ENCODE assay signal across 8 cellular contexts in the genomic region with DNA sequence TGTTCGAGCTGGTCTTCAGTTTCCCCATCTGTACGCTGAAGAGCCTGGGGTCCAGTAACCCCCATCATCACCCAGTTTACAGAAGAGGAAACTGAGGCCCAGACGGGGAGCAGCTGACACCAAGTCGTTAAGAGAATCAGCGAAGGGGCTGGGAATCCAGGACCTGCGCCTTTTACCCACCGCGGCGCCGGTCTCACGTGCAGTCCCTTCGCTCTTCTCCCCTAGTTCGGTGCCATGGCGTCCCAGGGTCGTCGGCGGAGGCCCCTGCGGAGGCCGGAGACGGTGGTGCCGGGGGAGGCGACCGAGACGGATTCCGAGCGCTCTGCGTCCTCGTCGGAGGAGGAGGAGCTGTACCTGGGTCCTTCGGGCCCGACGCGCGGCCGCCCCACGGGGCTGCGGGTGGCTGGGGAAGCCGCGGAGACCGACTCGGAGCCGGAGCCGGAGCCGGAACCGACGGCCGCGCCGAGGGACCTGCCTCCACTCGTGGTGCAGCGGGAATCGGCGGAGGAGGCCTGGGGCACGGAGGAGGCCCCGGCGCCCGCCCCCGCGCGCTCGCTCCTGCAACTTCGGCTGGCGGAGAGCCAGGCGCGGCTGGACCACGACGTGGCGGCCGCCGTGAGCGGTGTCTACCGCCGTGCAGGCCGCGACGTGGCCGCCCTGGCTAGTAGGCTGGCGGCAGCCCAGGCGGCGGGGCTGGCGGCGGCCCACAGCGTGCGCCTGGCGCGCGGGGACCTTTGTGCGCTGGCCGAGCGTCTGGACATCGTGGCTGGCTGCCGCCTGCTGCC. TPM values are rescaled to one million over a fixed set of nuclear protein-coding genes. Genes with fewer than 3 reads are reported as not detected.
DNase-seq lines count a peak whose midpoint lies in the region; ATAC-seq and TF ChIP-seq lines count a peak whose summit lies in the region.

No MANE protein-coding gene starts in this region.

- H3K27me3 ChIP-seq in AG04450 (ENCODE audit: control insufficient read depth, insufficient read depth, low read length) (no peaks in the 10 kb centered on the region), uterus (no peaks in the 10 kb centered on the region)

- H3K9me3 Mint-ChIP-seq in activated CD4-positive, alpha-beta T cell treated with anti-CD3 and anti-CD28 coated beads, Interleukin-2, amount 10 ng/mL, durations not matched to agents 24 days and 14 days: no peaks in the 10 kb centered on the region
- H3K9me3 Mint-ChIP-seq in endothelial cell (ENCODE audit: unreplicated experiment) (no peaks in the 10 kb centered on the region), naive B cell (no peaks in the 10 kb centered on the region)

- no peak for ATAC-seq in naive B cell (ENCODE audit: low read depth in 2 of 2)
- no peak for ATAC-seq in GM18517 (IDR thresholded peaks at IDR 0.05; ENCODE audit: unreplicated experiment)

- H3K4me1 ChIP-seq in HEK293 (ENCODE audit: control insufficient read depth, insufficient read depth, low read length): peaks cover 8% of the 10 kb centered on the region
- peaks cover 8 to 21% of the 10 kb centered on the region in 2 donors for H3K4me1 ChIP-seq in uterus

- H3K27me3 Mint-ChIP-seq in activated CD4-positive, alpha-beta T cell treated with anti-CD3 and anti-CD28 coated beads, Interleukin-2, amount 10 ng/mL, durations not matched to agents 24 days and 14 days: no peaks in the 10 kb centered on the region
- H3K27me3 Mint-ChIP-seq in endothelial cell (ENCODE audit: unreplicated experiment) (peaks cover 9% of the 10 kb centered on the region), naive B cell (no peaks in the 10 kb centered on the region)

- no peak for DNase-seq in AG04450 (ENCODE audit: low read depth, low spot score)
- peak; percentile 87 for DNase-seq in activated CD4-positive, alpha-beta T cell treated with anti-CD3 and anti-CD28 coated beads, Interleukin-2, amount 10 ng/mL, durations not matched to agents 24 days and 14 days
- DNase-seq in endothelial cell (ENCODE audit: low spot score): no peak
- DNase-seq in naive B cell: no peak
- peak in 1 of 2 donors; percentile 38 for DNase-seq in uterus
- no peak for DNase-seq in superior temporal gyrus (ENCODE audit: extremely low spot score)

- POLR2A ChIA-PET in AG04450 (lab: Yijun Ruan, JAX): interaction anchor here (0.9 to 2.0 kb wide), 5 partner anchors 14 to 147 kb away, joined by 3 to 10 read pairs (median 4); no protein-coding TSS in a partner anchor
- POLR2A ChIA-PET in HEK293 (lab: Yijun Ruan, JAX): interaction anchor here (0.7 to 4.2 kb wide), 16 partner anchors 11 to 333 kb away, joined by 3 to 54 read pairs (median 5); partner anchors contain the start of genes CLASRP, CLPTM1, ERCC2 and GEMIN7

- TF ChIP-seq CTCF in AG04450 (IDR thresholded peaks at IDR 0.05; ENCODE audit: low read depth, low read length) (no peak), HEK293 (tag by site-specific recombination; IDR thresholded peaks at IDR 0.05) (no peak), endothelial cell (IDR thresholded peaks at IDR 0.05; ENCODE audit: unreplicated experiment) (no peak), uterus (IDR thresholded peaks at IDR 0.05) (no peak)

- intact Hi-C loops in activated CD4-positive, alpha-beta T cell treated with anti-CD3 and anti-CD28 coated beads, Interleukin-2, amount 10 ng/mL, durations not matched to agents 24 days and 14 days (cut with micrococcal nuclease): loop anchor here (2.0 kb wide), 2 partner anchors 70 to 406 kb away; partner anchors contain the start of gene OPA3
- intact Hi-C loops in uterus (cut with DNase I; ENCODE audit: low total_unique reads): no loop called here

- H3K36me3 ChIP-seq in HEK293 (ENCODE audit: control insufficient read depth in 2 of 2, insufficient read depth in 1 of 2, low read length in 2 of 2) (peaks cover 8 to 9% of the 10 kb centered on the region in 2 experiments), uterus (no peaks in the 10 kb centered on the region)

- peaks cover 14% of the 10 kb centered on the region for H3K36me3 Mint-ChIP-seq in activated CD4-positive, alpha-beta T cell treated with anti-CD3 and anti-CD28 coated beads, Interleukin-2, amount 10 ng/mL, durations not matched to agents 24 days and 14 days (ENCODE audit: low read depth)
- H3K36me3 Mint-ChIP-seq in endothelial cell (ENCODE audit: low read depth, unreplicated experiment) (peaks cover 21% of the 10 kb centered on the region), naive B cell (peaks cover 0 to 13% of the 10 kb centered on the region in 2 donors)

- peak overlapping the region; percentile 88 for H3K4me3 Mint-ChIP-seq in activated CD4-positive, alpha-beta T cell treated with anti-CD3 and anti-CD28 coated beads, Interleukin-2, amount 10 ng/mL, durations not matched to agents 24 days and 14 days
- peak overlapping the region; percentile 99 for H3K4me3 Mint-ChIP-seq in endothelial cell (ENCODE audit: unreplicated experiment)
- H3K4me3 Mint-ChIP-seq in naive B cell: peak overlapping the region; percentile 80 to 98 (median 94)

- CTCF ChIA-PET in AG04450 (lab: Charles Lee): interaction anchor here (1.4 kb wide), 1 partner anchor 67 kb away, joined by 4 read pairs; no protein-coding TSS in a partner anchor
- CTCF ChIA-PET in HEK293 (lab: Yijun Ruan, JAX): interaction anchor here (0.7 to 2.8 kb wide), 9 partner anchors 8 to 306 kb away, joined by 3 to 16 read pairs (median 5); no protein-coding TSS in a partner anchor

- H3K4me3 ChIP-seq in AG04450 (ENCODE audit: low read depth, low read length): peak overlapping the region; percentile 97
- peak overlapping the region; percentile 71 for H3K4me3 ChIP-seq in HEK293 (ENCODE audit: low read depth, low read length)
- peak overlapping the region; percentile 53 to 87 for H3K4me3 ChIP-seq in uterus

- H3K9me3 ChIP-seq in AG04450 (ENCODE audit: control insufficient read depth, insufficient read depth, low read length) (no peaks in the 10 kb centered on the region; the same call in 1 of the 2 replicates), HEK293 (ENCODE audit: control insufficient read depth, insufficient read depth, low read depth, low read length) (no peaks in the 10 kb centered on the region), uterus (no peaks in the 10 kb centered on the region)

- no peak for TF ChIP-seq POLR2A in uterus (IDR thresholded peaks at IDR 0.05)

- H3K27ac Mint-ChIP-seq in activated CD4-positive, alpha-beta T cell treated with anti-CD3 and anti-CD28 coated beads, Interleukin-2, amount 10 ng/mL, durations not matched to agents 24 days and 14 days: peak overlapping the region; percentile 93
- peak overlapping the region; percentile 94 for H3K27ac Mint-ChIP-seq in endothelial cell (ENCODE audit: unreplicated experiment)
- peak overlapping the region; percentile 90 to 99 (median 96) for H3K27ac Mint-ChIP-seq in naive B cell

- peaks cover 16% of the 10 kb centered on the region for H3K4me1 Mint-ChIP-seq in activated CD4-positive, alpha-beta T cell treated with anti-CD3 and anti-CD28 coated beads, Interleukin-2, amount 10 ng/mL, durations not matched to agents 24 days and 14 days
- H3K4me1 Mint-ChIP-seq in endothelial cell (ENCODE audit: unreplicated experiment): peaks cover 40% of the 10 kb centered on the region
- peaks cover 30 to 45% (median 40%) of the 10 kb centered on the region in 3 donors for H3K4me1 Mint-ChIP-seq in naive B cell

- H3K27ac ChIP-seq in AG04450 (ENCODE audit: low read depth, low read length) (peak overlapping the region; percentile 90), HEK293 (ENCODE audit: extremely low read depth, low read depth, low read length) (peak overlapping the region; percentile 85), uterus (peak overlapping the region; percentile 50 to 89)

TF ChIP-seq in HEK293, 187 proteins besides CTCF, POLR2A, EP300 and RAD21 (continues in another document):
- TF ChIP-seq ZNF292 (tag by site-specific recombination; IDR thresholded peaks at IDR 0.05; ENCODE audit: borderline replicate concordance, low read depth) (no peak), ZNF600 (tag by site-specific recombination; IDR thresholded peaks at IDR 0.05) (peak; percentile 23; the same call in 1 of the 2 replicates)

RNA-seq across cellular contexts. Expression of gene BLOC1S3, which starts 0.7 kb away (rescaled TPM):
- polyA plus RNA-seq in AG04450 (2011; rRNA removed) (7.0 and 8.2 TPM in 2 replicates), naive B cell (ENCODE audit: low read depth in 6 of 6) (10 to 100 TPM in 5 of 6 donors, 1 to 10 TPM in 1; 9.1 to 24.5 (median 13.6) TPM)
- 8.7 and 13.4 TPM in 2 replicates for polyA minus RNA-seq in AG04450 (2011; rRNA and poly(A)+ RNA removed)
- total RNA-seq in activated CD4-positive, alpha-beta T cell treated with anti-CD3 and anti-CD28 coated beads, Interleukin-2, amount 10 ng/mL, durations not matched to agents 24 days and 14 days: 10.1 and 12.2 TPM in 2 replicates
- total RNA-seq in endothelial cell (ENCODE audit: unreplicated experiment) (22.7 TPM), uterus (10 to 100 TPM in 2 of 4 donors, 1 to 10 TPM in 1, not detected in 1; 4.6 to 16.2 (median 10.2) TPM)

RNA-seq across cellular contexts. Expression of gene TRAPPC6A, which starts 1.2 kb away (rescaled TPM):
- polyA plus RNA-seq in AG04450 (2011; rRNA removed) (5.8 and 9.4 TPM in 2 replicates), naive B cell (ENCODE audit: low read depth in 6 of 6) (100 to 1,000 TPM; 114 to 248 (median 134) TPM)
- 1.3 and 1.9 TPM in 2 replicates for polyA minus RNA-seq in AG04450 (2011; rRNA and poly(A)+ RNA removed)
- total RNA-seq in activated CD4-positive, alpha-beta T cell treated with anti-CD3 and anti-CD28 coated beads, Interleukin-2, amount 10 ng/mL, durations not matched to agents 24 days and 14 days: 24.7 and 28.5 TPM in 2 replicates
- total RNA-seq in endothelial cell (ENCODE audit: unreplicated experiment) (86.2 TPM), uterus (10 to 100 TPM in 3 of 4 donors, 1 to 10 TPM in 1; 4.1 to 25.9 (median 16.5) TPM)

RNA-seq across cellular contexts. Expression of gene NKPD1, which starts 18.5 kb away (rescaled TPM):
- polyA plus RNA-seq in AG04450 (2011; rRNA removed) (0.04 TPM in 2 replicates), naive B cell (ENCODE audit: low read depth in 6 of 6) (not detected)
- 0.18 TPM in 1 of 2 replicates, not detected in the other for polyA minus RNA-seq in AG04450 (2011; rRNA and poly(A)+ RNA removed)
- total RNA-seq in activated CD4-positive, alpha-beta T cell treated with anti-CD3 and anti-CD28 coated beads, Interleukin-2, amount 10 ng/mL, durations not matched to agents 24 days and 14 days: 0.16 and 0.28 TPM in 2 replicates
- total RNA-seq in endothelial cell (ENCODE audit: unreplicated experiment) (0.67 TPM), uterus (under 1 TPM in 1 of 4 donors, not detected in 3; 0.21 TPM)
